Comparison of ENCODE assay signal across 35 cellular contexts in genomic region chr3:32583708-32584107, GRCh38. TPM values are rescaled to one million over a fixed set of nuclear protein-coding genes. Genes with fewer than 3 reads are reported as not detected.
DNase-seq lines count a peak whose midpoint lies in the region; ATAC-seq and FAIRE-seq lines count a peak whose summit lies in the region.
"Had no signal": no experiment of that assay in that cellular context is flagged by ENCODE, and none has a peak within 500 bp of the region (broad histone marks: within the 10 kb centered on the region; RNA-seq: fewer than 3 reads in every experiment).

No MANE protein-coding gene starts in this region.

- no peaks in the 10 kb centered on the region for H3K79me2 ChIP-seq in trophoblast cell (ENCODE audit: control insufficient read depth, insufficient read depth, low read length, poor library complexity)

- H3K79me1 ChIP-seq in trophoblast cell (ENCODE audit: low read length) = no peaks in the 10 kb centered on the region

- no peak overlapping the region for H3K4me3 ChIP-seq in trophoblast cell (ENCODE audit: low read depth, low read length)
- H3K4me3 ChIP-seq: adrenal gland, BLaER1, dorsolateral prefrontal cortex, testis had no signal

- H3K9ac ChIP-seq in trophoblast cell (ENCODE audit: low read length) = no peak overlapping the region
- H3K9ac ChIP-seq: BLaER1, KMS-11 had no signal

- no peak overlapping the region for H3K4me2 ChIP-seq in trophoblast cell (ENCODE audit: low read length)
- H3K4me2 ChIP-seq: BLaER1, KMS-11 had no signal

- no peak overlapping the region for H2BK120ac ChIP-seq in trophoblast cell (ENCODE audit: insufficient read depth, low read length, poor library complexity)

- H2BK5ac ChIP-seq in trophoblast cell (ENCODE audit: low read depth, low read length, poor library complexity) = no peak overlapping the region

- H3K4me1 ChIP-seq in trophoblast cell (ENCODE audit: control insufficient read depth in 1 of 2, insufficient read depth in 2 of 2, low read length in 2 of 2) = no peaks in the 10 kb centered on the region
- H3K4me1 ChIP-seq: adrenal gland, BLaER1, testis had no signal

- H3K36me3 ChIP-seq in trophoblast cell (ENCODE audit: control insufficient read depth in 1 of 2, insufficient read depth in 2 of 2, low read length in 2 of 2) = no peaks in the 10 kb centered on the region
- H3K36me3 ChIP-seq: adrenal gland, BLaER1, neutrophil had no signal

- no peak overlapping the region for H4K91ac ChIP-seq in trophoblast cell (ENCODE audit: low read depth, low read length)

- DNase-seq in DMS 273 (lab: John Stamatoyannopoulos, UW; ENCODE audit: unreplicated experiment) (peak; percentile 8), DMS 273 treated with DMSO at 0.1 percent for 48 hours (lab: John Stamatoyannopoulos, UW) (no peak), HTR-8/SVneo (ENCODE audit: insufficient read length, low spot score) (peak; percentile 22), epidermal melanocyte (ENCODE audit: insufficient read length, low spot score) (peak; percentile 85), trophoblast cell (peak; percentile 89 to 99), NCI-H510A treated with DMSO at 0.1 percent for 48 hours (lab: John Stamatoyannopoulos, UW) (no peak)
- DNase-seq: activated CD4-positive, alpha-beta memory T cell treated with anti-CD3 and anti-CD28 coated beads, Interleukin-2, amount 10 ng/mL, durations not matched to agents 7 days and 5 days; activated CD8-positive, alpha-beta memory T cell treated with anti-CD3 and anti-CD28 coated beads, Interleukin-2, amount 50 U/mL, for 4 hours; activated naive CD4-positive, alpha-beta T cell treated with anti-CD3 and anti-CD28 coated beads for 36 hours; adrenal gland; cerebellar nuclear complex; DMS153; dorsolateral prefrontal cortex; glutamatergic neuron; GOT3; islet precursor cell; left ventricle myocardium superior; MM.1S; naive B cell; NCI-H1105 treated with DMSO at 0.1 percent for 48 hours; NCI-H187 treated with DMSO at 0.1 percent for 48 hours; NCI-H2171 treated with DMSO at 0.1 percent for 48 hours; NCI-H524 treated with DMSO at 0.1 percent for 48 hours; right cardiac atrium; SHP77; stimulated activated CD8-positive, alpha-beta memory T cell treated with anti-CD3 and anti-CD28 coated beads, Interleukin-4, amount 100 ng/mL, for 48 hours; testis had no signal

- FAIRE-seq in HTR-8/SVneo (lab: Jason Lieb, UNC) = no peak
- FAIRE-seq: endometrium, G401.6 had no signal

- ATAC-seq in HG03460 (IDR thresholded peaks at IDR 0.05; ENCODE audit: unreplicated experiment) = no peak
- no peak for ATAC-seq in GM18517 (IDR thresholded peaks at IDR 0.05; ENCODE audit: unreplicated experiment)
- ATAC-seq: left ventricle myocardium superior, right cardiac atrium had no signal

- no peaks in the 10 kb centered on the region for H3K27me3 ChIP-seq in trophoblast cell (ENCODE audit: insufficient read depth, low read length)
- H3K27me3 ChIP-seq: adrenal gland, BLaER1, dorsolateral prefrontal cortex, neutrophil, testis had no signal

- H3K9me3 ChIP-seq in trophoblast cell (ENCODE audit: insufficient read depth, low read depth, low read length) = no peaks in the 10 kb centered on the region
- H3K9me3 ChIP-seq: adrenal gland, neutrophil, testis had no signal

- no peak overlapping the region for H3K18ac ChIP-seq in trophoblast cell (ENCODE audit: low read length)

- H3K14ac ChIP-seq in trophoblast cell (ENCODE audit: low read length) = no peak overlapping the region

- no peak overlapping the region for H2BK12ac ChIP-seq in trophoblast cell (ENCODE audit: low read length)

- H3K4ac ChIP-seq in trophoblast cell (ENCODE audit: low read depth, low read length) = no peak overlapping the region

- no peak overlapping the region for H2AFZ ChIP-seq in trophoblast cell (ENCODE audit: insufficient read depth, low read length, poor library complexity)

- no peak overlapping the region for H3K23ac ChIP-seq in trophoblast cell (ENCODE audit: low read length)

- no CpG with 5 or more reads among the region's 3 CpGs for WGBS in trophoblast cell (ENCODE audit: extremely low coverage, insufficient coverage, insufficient read length)

- H3K27ac ChIP-seq in trophoblast cell (ENCODE audit: low read depth, low read length) = no peak overlapping the region
- H3K27ac ChIP-seq: 22Rv1, adrenal gland, BLaER1, dorsolateral prefrontal cortex, KMS-11, neutrophil, testis had no signal

- H2AK5ac ChIP-seq in trophoblast cell (ENCODE audit: low read length) = no peak overlapping the region

- H4K8ac ChIP-seq in trophoblast cell (ENCODE audit: low read depth, low read length) = no peak overlapping the region

- no peak overlapping the region for H4K12ac ChIP-seq in trophoblast cell (ENCODE audit: low read depth, low read length)

RNA-seq across cellular contexts. Expression of gene DYNC1LI1, which starts 13.1 kb away (rescaled TPM):
- polyA plus RNA-seq in trophoblast cell (2013) = 25.8 TPM in 2 replicates

Comparison
In these comparisons a context has a peak if more than half of its experiments do, and no peak if none do; other contexts are left out.
1. DNase-seq: peak in DMS 273 (single experiment), HTR-8/SVneo (single experiment), epidermal melanocyte (single experiment) and trophoblast cell (2 of 2); none in DMS 273 treated with DMSO at 0.1 percent for 48 hours (single experiment) and NCI-H510A treated with DMSO at 0.1 percent for 48 hours (single experiment).